ENCODE assay signal across 16 cellular contexts in genomic region chr17:50853781-50854180, GRCh38. TPM values are rescaled to one million over a fixed set of nuclear protein-coding genes. Genes with fewer than 3 reads are reported as not detected.
"Had no signal": no experiment of that assay in that cellular context is flagged by ENCODE, and none has a peak within 500 bp of the region (broad histone marks: within the 10 kb centered on the region; RNA-seq: fewer than 3 reads in every experiment).

No MANE protein-coding gene starts in this region.

- H3K27ac Mint-ChIP-seq: activated B cell treated with CpG ODN at 0.5 μM for 24 hours; activated CD8-positive, alpha-beta T cell treated with anti-CD3 and anti-CD28 coated beads for 36 hours had no signal

- H3K27ac ChIP-seq: esophagus squamous epithelium, lower lobe of right lung, tibial artery had no signal

- H3K36me3 ChIP-seq: esophagus squamous epithelium, lower lobe of right lung, prostate gland, tibial artery had no signal

- H3K4me3 ChIP-seq: dorsolateral prefrontal cortex, esophagus squamous epithelium, lower lobe of right lung, prostate gland, tibial artery had no signal

- H3K27me3 ChIP-seq: dorsolateral prefrontal cortex, esophagus squamous epithelium, tibial artery had no signal

- ATAC-seq: activated CD8-positive, alpha-beta T cell treated with anti-CD3 and anti-CD28 coated beads for 36 hours; sciatic nerve had no signal

- H3K4me3 Mint-ChIP-seq: activated B cell treated with CpG ODN at 0.5 μM for 24 hours; activated CD8-positive, alpha-beta T cell treated with anti-CD3 and anti-CD28 coated beads for 36 hours; neural crest cell had no signal

- H3K9me3 Mint-ChIP-seq: activated CD8-positive, alpha-beta T cell treated with anti-CD3 and anti-CD28 coated beads for 36 hours; neural crest cell had no signal

- H3K27me3 Mint-ChIP-seq: activated B cell treated with CpG ODN at 0.5 μM for 24 hours; activated CD8-positive, alpha-beta T cell treated with anti-CD3 and anti-CD28 coated beads for 36 hours had no signal

- H3K9me3 ChIP-seq: esophagus squamous epithelium, lower lobe of right lung, prostate gland, tibial artery had no signal

- DNase-seq: activated B cell treated with CpG ODN at 0.5 μM for 24 hours; activated CD4-positive, alpha-beta T cell treated with anti-CD3 and anti-CD28 coated beads for 48 hours; activated CD8-positive, alpha-beta T cell treated with anti-CD3 and anti-CD28 coated beads for 36 hours; activated naive CD4-positive, alpha-beta T cell treated with Interleukin-2 at 50 U/mL for 16 hours; dorsolateral prefrontal cortex; esophagus squamous epithelium; glutamatergic neuron; kidney glomerular epithelial cell; lower lobe of right lung; stimulated activated CD4-positive, alpha-beta T cell treated with anti-CD3 and anti-CD28 coated beads, Interleukin-2, amount 100 ng/mL, for 24 hours had no signal

RNA-seq across cellular contexts. Expression of gene WFIKKN2, which starts 18.4 kb away (rescaled TPM):
- total RNA-seq: activated B cell treated with CpG ODN at 0.5 μM for 24 hours; activated CD8-positive, alpha-beta T cell treated with anti-CD3 and anti-CD28 coated beads for 36 hours; bronchial epithelial cell; T-helper 2 cell treated with Interferon-gamma antibody and Interleukin-4, amounts not matched to agents 100 ng/mL and 5 ng/mL, for 36 hours had no signal
